24 cellular contexts compared by ENCODE assay signal in genomic region chr10:117996709-117997108, GRCh38.
"Had no signal": no experiment of that assay in that cellular context is flagged by ENCODE, and none has a peak within 500 bp of the region (broad histone marks: within the 10 kb centered on the region; RNA-seq: fewer than 3 reads in every experiment).

No MANE protein-coding gene starts in this region.

- H3K4me3 ChIP-seq: esophagus muscularis mucosa, gastroesophageal sphincter, heart left ventricle, hepatocyte, lung, pancreas, smooth muscle cell, suprapubic skin, transverse colon, upper lobe of right lung, uterus had no signal

- H3K36me3 ChIP-seq: pancreas, suprapubic skin, transverse colon, upper lobe of right lung, uterus had no signal

- H3K4me1 ChIP-seq: esophagus muscularis mucosa, foreskin keratinocyte, gastroesophageal sphincter, heart left ventricle, pancreas, suprapubic skin, transverse colon, upper lobe of right lung, uterus had no signal

- DNase-seq: dermis blood vessel endothelial cell; effector memory CD4-positive, alpha-beta T cell; foreskin keratinocyte; heart left ventricle; kidney; natural killer cell; pancreas; retina; stimulated activated CD4-positive, alpha-beta T cell treated with anti-CD3 and anti-CD28 coated beads, Interleukin-12 subunit alpha, Interleukin-12 subunit beta, amount 100 ng/mL, for 4 hours; stimulated activated CD4-positive, alpha-beta T cell treated with anti-CD3 and anti-CD28 coated beads, Interleukin-1b, Interleukin-23, amount 100 ng/mL, for 48 hours; stimulated activated CD4-positive, alpha-beta T cell treated with anti-CD3 and anti-CD28 coated beads, Interleukin-4, amount 100 ng/mL, for 1 hour; stimulated activated CD8-positive, alpha-beta memory T cell treated with anti-CD3 and anti-CD28 coated beads, Interleukin-4, amount 100 ng/mL, for 48 hours; stimulated activated naive CD4-positive, alpha-beta T cell; stimulated activated naive CD8-positive, alpha-beta T cell treated with anti-CD3 and anti-CD28 coated beads, Interleukin-15, amount 100 ng/mL, for 72 hours; transverse colon; upper lobe of right lung; uterus had no signal

- H3K27ac ChIP-seq: esophagus muscularis mucosa, foreskin keratinocyte, gastroesophageal sphincter, heart left ventricle, hepatocyte, neutrophil, pancreas, suprapubic skin, transverse colon, upper lobe of right lung, uterus had no signal

- H3K9me3 ChIP-seq: esophagus muscularis mucosa, gastroesophageal sphincter, heart left ventricle, neutrophil, pancreas, suprapubic skin, transverse colon, upper lobe of right lung, uterus had no signal
